Comparison of ENCODE assay signal across 12 cellular contexts in genomic region chr13:30305456-30305855, GRCh38. TPM values are rescaled to one million over a fixed set of nuclear protein-coding genes. Genes with fewer than 3 reads are reported as not detected.
A peak's percentile ranks its signal among the peaks of the same experiment; 100 is the strongest.
DNase-seq lines count a peak whose midpoint lies in the region; ATAC-seq, FAIRE-seq and TF ChIP-seq lines count a peak whose summit lies in the region.
"Had no signal": no experiment of that assay in that cellular context is flagged by ENCODE, and none has a peak within 500 bp of the region (broad histone marks: within the 10 kb centered on the region; RNA-seq: fewer than 3 reads in every experiment).

No MANE protein-coding gene starts in this region.

- H3K79me2 ChIP-seq in HepG2 (ENCODE audit: insufficient read depth, low read length) = peaks cover 33% of the 10 kb centered on the region

- H2AFZ ChIP-seq in HepG2 (ENCODE audit: low read length) = no peak overlapping the region

- in situ Hi-C loops in HepG2 (cut with HindIII; ENCODE audit: extremely low pct_ligation_motif_present, low pct_unique_long_range_greater_than_20kb) = no loop called here

- ATAC-seq in HepG2 (no peak), right lobe of liver (no peak), activated B cell treated with CpG ODN at 0.5 μM for 24 hours (ENCODE audit: low read depth) (no peak), HG03135 (IDR thresholded peaks at IDR 0.05; ENCODE audit: unreplicated experiment) (no peak), HG02678 (IDR thresholded peaks at IDR 0.05; ENCODE audit: unreplicated experiment) (no peak)
- ATAC-seq: activated CD4-positive, CD25-positive, alpha-beta regulatory T cell treated with anti-CD3 and anti-CD28 coated beads, Interleukin-2, amount 50 U/mL, for 24 hours; CD8-positive, alpha-beta T cell had no signal

- H3K9me3 ChIP-seq in HepG2 (ENCODE audit: low read length) = no peaks in the 10 kb centered on the region
- no peaks in the 10 kb centered on the region for H3K9me3 ChIP-seq in right lobe of liver
- H3K9me3 ChIP-seq in vagina = no peaks in the 10 kb centered on the region

- H3K27me3 Mint-ChIP-seq in activated B cell treated with CpG ODN at 0.5 μM for 24 hours = no peaks in the 10 kb centered on the region
- H3K27me3 Mint-ChIP-seq in glutamatergic neuron (ENCODE audit: unreplicated experiment) = peaks cover 2% of the 10 kb centered on the region

- H3K27me3 ChIP-seq in HepG2 (ENCODE audit: control insufficient read depth in 1 of 2, insufficient read depth in 2 of 2, low read length in 2 of 2) = no peaks in the 10 kb centered on the region; a peak in 1 of 5 replicates
- no peaks in the 10 kb centered on the region for H3K27me3 ChIP-seq in right lobe of liver
- no peaks in the 10 kb centered on the region for H3K27me3 ChIP-seq in vagina

- peaks cover 72% of the 10 kb centered on the region for H3K4me1 Mint-ChIP-seq in activated B cell treated with CpG ODN at 0.5 μM for 24 hours
- H3K4me1 Mint-ChIP-seq in glutamatergic neuron (ENCODE audit: low read depth, unreplicated experiment) = peaks cover 15% of the 10 kb centered on the region

- WGBS in HepG2 (ENCODE audit: low lambda C conversion rate) = 100% methylated on average over 1 of the region's 1 CpG
- 100% methylated on average over 1 of the region's 1 CpG for WGBS in right lobe of liver (ENCODE audit: insufficient coverage, low coverage, low lambda C conversion rate, missing lambda C conversion rate)

- DNase-seq in HepG2 (ENCODE audit: low spot score) (no peak), right lobe of liver (no peak), activated B cell treated with CpG ODN at 0.5 μM for 24 hours (no peak), glutamatergic neuron (no peak), vagina (ENCODE audit: extremely low spot score in 2 of 2) (no peak)
- DNase-seq in activated CD4-positive, alpha-beta T cell treated with anti-CD3 and anti-CD28 coated beads, Interleukin-2, amount 50 U/mL, for 4 hours = no peak
- DNase-seq: anterior cingulate cortex; CD8-positive, alpha-beta T cell; MV-4-11 had no signal

- no TSS peak for BruUV-seq in HepG2 (replicated peaks; lab: Mats Ljungman, UMichigan)

- peaks cover 51% of the 10 kb centered on the region for H3K4me1 ChIP-seq in HepG2 (ENCODE audit: insufficient read depth, low read length)
- H3K4me1 ChIP-seq in right lobe of liver = peaks cover 0 to 10% (median 0%) of the 10 kb centered on the region in 4 donors
- peaks cover 62% of the 10 kb centered on the region for H3K4me1 ChIP-seq in vagina

- H3K27ac Mint-ChIP-seq in activated B cell treated with CpG ODN at 0.5 μM for 24 hours (peak overlapping the region; percentile 56), glutamatergic neuron (ENCODE audit: unreplicated experiment) (peak overlapping the region; percentile 18)
- H3K27ac Mint-ChIP-seq: CD8-positive, alpha-beta T cell had no signal

- intact Hi-C loops in HepG2 (cut with micrococcal nuclease; ENCODE audit: unreplicated experiment) = no loop called here
- intact Hi-C loops in right lobe of liver (cut with DNase I) = no loop called here
- intact Hi-C loops in activated B cell treated with CpG ODN at 0.5 μM for 24 hours (cut with micrococcal nuclease) = loop anchor here (5.0 kb wide), 3 partner anchors 173 to 857 kb away; partner anchors contain the start of genes HSPH1 and SLC7A1
- intact Hi-C loops in vagina (cut with DNase I) = no loop called here

- no peak overlapping the region for H3K27ac ChIP-seq in HepG2 (ENCODE audit: extremely low read length, insufficient read depth, low read length)
- no peak overlapping the region for H3K27ac ChIP-seq in right lobe of liver
- H3K27ac ChIP-seq in vagina = peak overlapping the region; percentile 92

- H3K9me3 Mint-ChIP-seq in activated B cell treated with CpG ODN at 0.5 μM for 24 hours = no peaks in the 10 kb centered on the region
- H3K9me3 Mint-ChIP-seq in glutamatergic neuron (ENCODE audit: unreplicated experiment) = no peaks in the 10 kb centered on the region
- H3K9me3 Mint-ChIP-seq: CD8-positive, alpha-beta T cell had no signal

- TF ChIP-seq POLR2A in HepG2 (IDR thresholded peaks at IDR 0.05; ENCODE audit: insufficient read depth in 1 of 2, low read depth in 2 of 2, low read length in 2 of 2) = no peak
- TF ChIP-seq POLR2A in right lobe of liver (IDR thresholded peaks at IDR 0.05) = no peak
- TF ChIP-seq POLR2A in vagina (IDR thresholded peaks at IDR 0.05) = no peak

- no peak overlapping the region for H3K9ac ChIP-seq in HepG2 (ENCODE audit: insufficient read depth, low read depth, low read length)

- peak overlapping the region; percentile 24 for H3K4me3 Mint-ChIP-seq in activated B cell treated with CpG ODN at 0.5 μM for 24 hours
- H3K4me3 Mint-ChIP-seq in glutamatergic neuron (ENCODE audit: unreplicated experiment) = peak overlapping the region; percentile 93
- H3K4me3 Mint-ChIP-seq: CD8-positive, alpha-beta T cell had no signal

- 0 out of 2 replicates have a peak, but pooled peaks cover 3% of the 10 kb centered on the region for H4K20me1 ChIP-seq in HepG2 (ENCODE audit: insufficient read depth, low read length)

- H3K4me2 ChIP-seq in HepG2 (ENCODE audit: low read depth, low read length) = peak overlapping the region; percentile 85

- TF ChIP-seq CTCF in HepG2 (CRISPR knock-in tag; IDR thresholded peaks at IDR 0.05) = no peak
- no peak for TF ChIP-seq CTCF in right lobe of liver (IDR thresholded peaks at IDR 0.05)
- TF ChIP-seq CTCF in activated B cell treated with CpG ODN at 0.5 μM for 24 hours (IDR thresholded peaks at IDR 0.05) = no peak
- no peak for TF ChIP-seq CTCF in glutamatergic neuron (IDR thresholded peaks at IDR 0.05; ENCODE audit: partially characterized antibody, unreplicated experiment)
- no peak for TF ChIP-seq CTCF in vagina (IDR thresholded peaks at IDR 0.05)

- TF ChIP-seq EP300 in HepG2 (IDR thresholded peaks at IDR 0.05; ENCODE audit: low read depth in 2 of 2, low read length in 2 of 2) (no peak), HepG2 (CRISPR knock-in tag; IDR thresholded peaks at IDR 0.05; ENCODE audit: borderline replicate concordance) (no peak)

- no peaks in the 10 kb centered on the region for H3K36me3 ChIP-seq in HepG2 (replicated peaks in 1 of 2; ENCODE audit: control insufficient read depth in 1 of 2, insufficient read depth in 2 of 2, low read length in 2 of 2)
- no peaks in the 10 kb centered on the region for H3K36me3 ChIP-seq in right lobe of liver
- H3K36me3 ChIP-seq in vagina = no peaks in the 10 kb centered on the region

- CTCF ChIA-PET in HepG2 (lab: Yijun Ruan, JAX; ENCODE audit: low intra/inter-chr PET ratio, low total read pairs) = no interaction called here
- CTCF ChIA-PET in activated B cell treated with CpG ODN at 0.5 μM for 24 hours (lab: Charles Lee) = no interaction called here

- no peak for TF ChIP-seq RAD21 in HepG2 (CRISPR knock-in tag; IDR thresholded peaks at IDR 0.05)

- no peak for FAIRE-seq in HepG2 (lab: Jason Lieb, UNC)

- H3K4me3 ChIP-seq in HepG2 (replicated peaks in 1 of 3; ENCODE audit: insufficient read depth in 1 of 3, low read depth in 2 of 3, low read length in 3 of 3) (no peak overlapping the region), right lobe of liver (no peak overlapping the region), vagina (peak overlapping the region; percentile 66 to 85)

- POLR2A ChIA-PET in HepG2 (lab: Yijun Ruan, JAX) (no interaction called here), activated B cell treated with CpG ODN at 0.5 μM for 24 hours (lab: Charles Lee) (no interaction called here)

- H3K36me3 Mint-ChIP-seq in activated B cell treated with CpG ODN at 0.5 μM for 24 hours (ENCODE audit: low read depth) = no peaks in the 10 kb centered on the region
- H3K36me3 Mint-ChIP-seq in glutamatergic neuron (ENCODE audit: unreplicated experiment) = no peaks in the 10 kb centered on the region

TF ChIP-seq in HepG2, 621 proteins besides CTCF, POLR2A, EP300 and RAD21:
- TF ChIP-seq NR0B2 (CRISPR knock-in tag; IDR thresholded peaks at IDR 0.05) (no peak), RBFOX2 (IDR thresholded peaks at IDR 0.05; ENCODE audit: low read depth, low read length) (no peak)

RNA-seq across cellular contexts. Expression of gene KATNAL1, which starts 1.9 kb away (rescaled TPM):
- total RNA-seq in HepG2 (2016; rRNA removed; fragmentation: Illumina TruSeq; extraction: Trizol) = 11.8 and 13.9 TPM in 2 replicates
- 19.6 and 22.7 TPM in 2 replicates for total RNA-seq in HepG2 (2016; cell fraction: cytosol; rRNA removed; fragmentation: Illumina TruSeq; extraction: Trizol; ENCODE audit: low read depth)
- total RNA-seq in HepG2 (2016; cell fraction: insoluble cytoplasmic fraction; rRNA removed; fragmentation: Illumina TruSeq; extraction: Trizol) = 10.8 and 15.5 TPM in 2 replicates
- 15.8 and 20.3 TPM in 2 replicates for total RNA-seq in HepG2 (2016; cell fraction: membrane; rRNA removed; fragmentation: Illumina TruSeq; extraction: Trizol)
- 16.2 and 19.5 TPM in 2 replicates for total RNA-seq in HepG2 (2016; cell fraction: nucleus; rRNA removed; fragmentation: Illumina TruSeq; extraction: Trizol)
- polyA plus RNA-seq in HepG2 (2011; rRNA removed) = 2.8 and 3.2 TPM in 2 replicates
- polyA plus RNA-seq in HepG2 (2011; cell fraction: cytosol; rRNA removed) = 1.6 and 2.2 TPM in 2 replicates
- polyA plus RNA-seq in HepG2 (2011; cell fraction: nucleus; rRNA removed) = 2.9 and 3.5 TPM in 2 replicates
- polyA plus RNA-seq in HepG2 (2012) = 2.6 and 4.0 TPM in 2 replicates
- polyA plus RNA-seq in HepG2 (2016; cell fraction: cytosol; fragmentation: Illumina TruSeq; extraction: Trizol; ENCODE audit: low read depth) = 4.6 and 4.7 TPM in 2 replicates
- 6.3 and 6.7 TPM in 2 replicates for polyA plus RNA-seq in HepG2 (2016; cell fraction: insoluble cytoplasmic fraction; fragmentation: Illumina TruSeq; extraction: Trizol; ENCODE audit: low read depth)
- 6.3 and 7.2 TPM in 2 replicates for polyA plus RNA-seq in HepG2 (2016; cell fraction: membrane; fragmentation: Illumina TruSeq; extraction: Trizol; ENCODE audit: low read depth)
- polyA plus RNA-seq in HepG2 (2016; cell fraction: nucleus; fragmentation: Illumina TruSeq; extraction: Trizol; ENCODE audit: insufficient read depth, low read depth) = 6.7 and 8.5 TPM in 2 replicates
- polyA minus RNA-seq in HepG2 (2011; rRNA and poly(A)+ RNA removed; ENCODE audit: low replicate concordance) = 1.8 and 3.2 TPM in 2 replicates
- 3.5 and 6.6 TPM in 2 replicates for polyA minus RNA-seq in HepG2 (2011; cell fraction: cytosol; rRNA and poly(A)+ RNA removed)
- 15.3 and 19.6 TPM in 2 replicates for polyA minus RNA-seq in HepG2 (2011; cell fraction: nucleus; rRNA and poly(A)+ RNA removed)
- total RNA-seq in right lobe of liver = 1 to 10 TPM; 6.3 to 10.0 (median 9.3) TPM
- total RNA-seq in activated B cell treated with CpG ODN at 0.5 μM for 24 hours = 11.6 and 13.4 TPM in 2 replicates
- 74.6 TPM for total RNA-seq in glutamatergic neuron (ENCODE audit: unreplicated experiment)
- 20.6 TPM for total RNA-seq in vagina

Comparison
In these comparisons a context has a peak if more than half of its experiments do, and no peak if none do; other contexts are left out.
1. H3K4me3 ChIP-seq: peak in vagina (2 of 2); none in HepG2 (0 of 3) and right lobe of liver (0 of 3).